21 cellular contexts compared by ENCODE assay signal in genomic region chr6:704037-704436, GRCh38. TPM values are rescaled to one million over a fixed set of nuclear protein-coding genes. Genes with fewer than 3 reads are reported as not detected.
DNase-seq lines count a peak whose midpoint lies in the region; ATAC-seq, FAIRE-seq and TF ChIP-seq lines count a peak whose summit lies in the region.
"Had no signal": no experiment of that assay in that cellular context is flagged by ENCODE, and none has a peak within 500 bp of the region (broad histone marks: within the 10 kb centered on the region; RNA-seq: fewer than 3 reads in every experiment).

No MANE protein-coding gene starts in this region.

- no peak overlapping the region for H3K27ac ChIP-seq in H1 (ENCODE audit: low read depth, low read length)
- H3K27ac ChIP-seq: A549 had no signal

- H2AFZ ChIP-seq in H1 (ENCODE audit: low read length), result no peak overlapping the region

- H3K9ac ChIP-seq in H1 (replicated peaks in 1 of 4; ENCODE audit: extremely low read depth in 1 of 4, low read depth in 3 of 4, low read length in 3 of 4), result no peak overlapping the region

- intact Hi-C loops in sciatic nerve (cut with DNase I), result no loop called here

- H3K4ac ChIP-seq in H1 (replicated peaks; ENCODE audit: insufficient read length, low read depth, low read length), result no peak overlapping the region

- DNase-seq in AG08396 (ENCODE audit: low spot score) (peak; percentile 76), HCEC 1CT (peak; percentile 55), NCI-H774 (lab: John Stamatoyannopoulos, UW) (peak; percentile 24), H1 (ENCODE audit: low read depth in 1 of 2, low spot score in 2 of 2) (no peak), sciatic nerve (ENCODE audit: low spot score) (no peak)
- DNase-seq in activated CD4-positive, alpha-beta T cell treated with anti-CD3 and anti-CD28 coated beads for 48 hours, result no peak
- DNase-seq: C1 segment of cervical spinal cord, DMS 273 treated with DMSO at 0.1 percent for 48 hours, H7, KBM-7, NCI-H1694, NCI-H2171, NCI-H446, NCI-H82, SHP77 had no signal

- H4K5ac ChIP-seq in H1 (ENCODE audit: insufficient read length, low read depth, low read length), result no peak overlapping the region

- no peak overlapping the region for H4K91ac ChIP-seq in H1 (replicated peaks; ENCODE audit: insufficient read length, low read length)

- H3K23ac ChIP-seq in H1 (ENCODE audit: insufficient read length), result no peak overlapping the region

- H3K27me3 ChIP-seq in H1 (replicated peaks in 1 of 4; ENCODE audit: control insufficient read depth in 3 of 4, extremely low read depth in 1 of 4, insufficient read depth in 3 of 4, low read length in 3 of 4), result no peaks in the 10 kb centered on the region; a peak in 1 of 7 replicates

- no peak overlapping the region for H2BK12ac ChIP-seq in H1 (ENCODE audit: low read depth, low read length)

- TF ChIP-seq POLR2A in H1 (IDR thresholded peaks at IDR 0.05; ENCODE audit: control extremely low read depth in 1 of 2, low read depth in 2 of 2, low read length in 2 of 2), result no peak

- no peak for ATAC-seq in sciatic nerve
- ATAC-seq in HG02938 (IDR thresholded peaks at IDR 0.05; ENCODE audit: unreplicated experiment), result no peak
- no peak for ATAC-seq in GM19351 (IDR thresholded peaks at IDR 0.05; ENCODE audit: unreplicated experiment)
- ATAC-seq: A549, SK-N-SH treated with all-trans-retinoic acid at 6 μM for 48 hours had no signal

- no peak overlapping the region for H2AK5ac ChIP-seq in H1 (ENCODE audit: low read depth, low read length)

- TF ChIP-seq RAD21 in H1 (IDR thresholded peaks at IDR 0.05 in 1 of 2, conservative IDR thresholded peaks at IDR 0.05 in 1 of 2; ENCODE audit: low read depth in 2 of 2, low read length in 2 of 2), result no peak

- no peak overlapping the region for H4K8ac ChIP-seq in H1 (ENCODE audit: extremely low read depth, insufficient read depth, low read length)

- H3K23me2 ChIP-seq in H1 (ENCODE audit: low read depth, low read length), result peaks cover 3% of the 10 kb centered on the region; the same call in 1 of the 2 replicates

- no peak overlapping the region for H3K4me3 ChIP-seq in H1 (ENCODE audit: extremely low read depth in 1 of 4, insufficient read depth in 2 of 4, low read depth in 3 of 4, low read length in 4 of 4)
- H3K4me3 ChIP-seq: A549 had no signal

- no peaks in the 10 kb centered on the region for H3K79me2 ChIP-seq in H1 (ENCODE audit: control insufficient read depth in 1 of 2, insufficient read depth in 2 of 2, low read length in 2 of 2)

- H2BK15ac ChIP-seq in H1 (ENCODE audit: low read length), result 0 out of 2 replicates have a peak overlapping the region, but pooled peaks have one; percentile 20

- no peaks in the 10 kb centered on the region for H3K9me3 ChIP-seq in H1 (ENCODE audit: insufficient read depth in 2 of 2, low read depth in 1 of 2, low read length in 1 of 2)
- H3K9me3 ChIP-seq: A549 had no signal

- no peaks in the 10 kb centered on the region for H3K79me1 ChIP-seq in H1 (ENCODE audit: low read depth, low read length)

- no peak for TF ChIP-seq CTCF in H1 (IDR thresholded peaks at IDR 0.05; ENCODE audit: control extremely low read depth in 1 of 3, insufficient read depth in 1 of 3, low read depth in 1 of 3, low read length in 3 of 3)

- no peak overlapping the region for H3K18ac ChIP-seq in H1 (ENCODE audit: extremely low read depth, low read length)

- peaks cover 5 to 24% (median 17%) of the 10 kb centered on the region in 4 experiments for H3K4me1 ChIP-seq in H1 (replicated peaks in 1 of 4; ENCODE audit: control insufficient read depth in 3 of 4, insufficient read depth in 4 of 4, low read length in 3 of 4)

- CTCF ChIA-PET in H1 (lab: Charles Lee; ENCODE audit: partially characterized antibody), result interaction anchor here (1.1 to 3.5 kb wide), 4 partner anchors 9 to 111 kb away, joined by 5 to 20 read pairs (median 10); partner anchors contain the start of gene EXOC2

- no peak for FAIRE-seq in H1 (lab: Jason Lieb, UNC)
- FAIRE-seq: A549, GM12892, RCC 7860 had no signal

- no peaks in the 10 kb centered on the region for H3K36me3 ChIP-seq in H1 (ENCODE audit: control insufficient read depth in 2 of 4, insufficient read depth in 4 of 4, low read length in 3 of 4)

- POLR2A ChIA-PET in H1 (lab: Charles Lee; ENCODE audit: partially characterized antibody), result interaction anchor here (1.1 kb wide), 1 partner anchor 13 kb away, joined by 5 read pairs; no protein-coding TSS in a partner anchor

- 85% methylated on average over 6 of the region's 6 CpGs; no CpG with 5 or more reads in 1 of the 2 experiments for WGBS in H1 (ENCODE audit: extremely low coverage in 1 of 2, insufficient coverage in 1 of 2, insufficient read length in 1 of 2, insufficient replicate concordance in 2 of 2, low coverage in 1 of 2, low lambda C conversion rate in 2 of 2, missing lambda C conversion rate in 1 of 2), 2 experiments

- H2BK5ac ChIP-seq in H1 (ENCODE audit: low read depth, low read length), result no peak overlapping the region

- peaks cover 0 to 4% of the 10 kb centered on the region in 2 experiments for H4K20me1 ChIP-seq in H1 (replicated peaks in 1 of 2; ENCODE audit: control insufficient read depth in 1 of 2, insufficient read depth in 2 of 2, low read length in 2 of 2)

- TF ChIP-seq EP300 in H1 (IDR thresholded peaks at IDR 0.05; ENCODE audit: borderline replicate concordance in 1 of 2, low read depth in 2 of 2, low read length in 2 of 2), result no peak

- no peak overlapping the region for H3K4me2 ChIP-seq in H1 (ENCODE audit: insufficient read depth in 1 of 2, low read depth in 2 of 2, low read length in 2 of 2)
- H3K4me2 ChIP-seq: A549 had no signal

- H3K14ac ChIP-seq in H1 (ENCODE audit: insufficient read length), result no peak overlapping the region

- no peak overlapping the region for H3K56ac ChIP-seq in H1 (replicated peaks; ENCODE audit: insufficient read length, low read depth, low read length)

- no peak overlapping the region for H2BK120ac ChIP-seq in H1 (replicated peaks; ENCODE audit: low read depth, low read length)

- H2BK20ac ChIP-seq in H1 (ENCODE audit: low read length), result no peak overlapping the region

TF ChIP-seq in H1, 55 proteins besides CTCF, POLR2A, EP300 and RAD21:
- TF ChIP-seq BACH1 (IDR thresholded peaks at IDR 0.05; ENCODE audit: low read length) (0 out of 2 replicates have a peak, but pooled peaks have one; percentile 30), EGR1 (IDR thresholded peaks at IDR 0.05; ENCODE audit: borderline replicate concordance, low read depth, low read length) (no peak), MAFK (IDR thresholded peaks at IDR 0.05; ENCODE audit: low read depth, low read length) (0 out of 2 replicates have a peak, but pooled peaks have one; percentile 3)

RNA-seq across cellular contexts. Expression of gene EXOC2, which starts 11.1 kb away (rescaled TPM):
- total RNA-seq in H1 (2021; fragmentation: NEBNext Ultra II Directional; extraction: Animal tissue kit (Norgen Biotek cat#: 25700)), result 44.2 and 44.4 TPM in 2 replicates
- polyA plus RNA-seq in H1 (2011; rRNA removed), result 23.2 and 25.5 TPM in 2 replicates
- 28.3 TPM for polyA plus RNA-seq in H1 (2011; cell fraction: cytosol; rRNA removed)
- polyA plus RNA-seq in H1 (2011; cell fraction: nucleus; rRNA removed), result 27.7 TPM
- polyA plus RNA-seq in H1 (2012, experiment 1 of 2), result 30.1 to 41.3 TPM (median 33.8 TPM) in 4 replicates
- polyA plus RNA-seq in H1 (2012, experiment 2 of 2), result 2.3 TPM
- polyA plus RNA-seq in H1 (2013, experiment 1 of 2), result 26.5 TPM
- 25.7 TPM for polyA plus RNA-seq in H1 (2013, experiment 2 of 2)
- polyA minus RNA-seq in H1 (2011; rRNA and poly(A)+ RNA removed), result 78.4 and 86.5 TPM in 2 replicates
- polyA minus RNA-seq in H1 (2011; cell fraction: cytosol; rRNA and poly(A)+ RNA removed), result 32.3 TPM
- 61.7 TPM for polyA minus RNA-seq in H1 (2011; cell fraction: nucleus; rRNA and poly(A)+ RNA removed)
- total RNA-seq in sciatic nerve, result 27.2 TPM

RNA-seq across cellular contexts. Expression of gene HUS1B, which starts 47.1 kb away (rescaled TPM):
- 0.48 and 0.75 TPM in 2 replicates for total RNA-seq in H1 (2021; fragmentation: NEBNext Ultra II Directional; extraction: Animal tissue kit (Norgen Biotek cat#: 25700))
- 1.1 TPM in 2 replicates for polyA plus RNA-seq in H1 (2011; rRNA removed)
- 0.63 TPM for polyA plus RNA-seq in H1 (2011; cell fraction: cytosol; rRNA removed)
- polyA plus RNA-seq in H1 (2011; cell fraction: nucleus; rRNA removed), result 1.6 TPM
- 0.37 to 0.61 TPM (median 0.52 TPM) in 4 replicates for polyA plus RNA-seq in H1 (2012, experiment 1 of 2)
- 0.45 TPM for polyA plus RNA-seq in H1 (2012, experiment 2 of 2)
- polyA plus RNA-seq in H1 (2013, experiment 1 of 2), result 0.49 TPM
- polyA plus RNA-seq in H1 (2013, experiment 2 of 2), result 0.29 TPM
- polyA minus RNA-seq in H1 (2011; rRNA and poly(A)+ RNA removed), result 1.2 TPM in 1 of 2 replicates, not detected in the other
- polyA minus RNA-seq in H1 (2011; cell fraction: cytosol; rRNA and poly(A)+ RNA removed), result 1.2 TPM
- polyA minus RNA-seq in H1 (2011; cell fraction: nucleus; rRNA and poly(A)+ RNA removed), result 8.5 TPM
- 2.0 TPM for total RNA-seq in sciatic nerve

Comparison
In these comparisons a context has a peak if more than half of its experiments do, and no peak if none do; other contexts are left out.
1. DNase-seq: peak in AG08396 (single experiment), HCEC 1CT (single experiment) and NCI-H774 (single experiment); none in H1 (0 of 2), sciatic nerve (single experiment) and activated CD4-positive, alpha-beta T cell treated with anti-CD3 and anti-CD28 coated beads for 48 hours (single experiment).